8 cellular contexts compared by ENCODE assay signal in the genomic region with DNA sequence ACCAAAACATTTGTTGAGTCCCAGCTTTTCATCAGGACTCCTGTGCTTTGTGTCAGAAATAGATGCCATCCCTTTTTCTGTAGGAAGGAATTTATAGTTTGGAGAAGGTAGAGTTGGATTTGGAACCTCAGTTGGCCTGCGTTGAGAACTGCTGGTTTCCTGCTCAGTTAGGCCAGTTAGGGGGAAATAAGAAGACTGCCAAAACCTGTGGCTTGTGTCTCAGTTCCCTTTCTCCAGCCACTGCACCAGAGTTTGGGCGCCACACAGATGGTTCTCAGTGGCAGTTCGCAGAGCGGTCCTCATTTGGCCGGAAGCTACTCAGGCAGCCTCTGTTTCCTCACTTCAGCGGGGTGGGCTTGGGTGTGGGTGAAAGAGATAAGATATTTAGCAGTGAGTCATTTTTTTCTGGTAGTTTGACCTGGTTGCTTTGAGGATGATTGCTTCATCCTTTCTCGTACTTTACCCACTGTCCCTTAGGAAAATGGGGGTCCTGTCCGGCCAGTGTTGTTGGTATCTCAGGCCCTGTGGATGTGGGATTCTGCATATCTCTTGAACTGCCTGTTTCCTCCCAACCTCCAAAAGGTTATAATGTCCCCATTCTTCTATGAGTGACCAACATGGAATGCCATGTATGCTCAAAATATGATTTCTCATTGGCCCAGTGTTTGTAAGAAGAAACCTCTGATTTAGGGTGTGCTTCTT. TPM values are rescaled to one million over a fixed set of nuclear protein-coding genes. Genes with fewer than 3 reads are reported as not detected.
DNase-seq lines count a peak whose midpoint lies in the region; ATAC-seq and TF ChIP-seq lines count a peak whose summit lies in the region.

No MANE protein-coding gene starts in this region.

- H3K36me3 ChIP-seq in adrenal gland (replicated peaks in 1 of 2) (no peaks in the 10 kb centered on the region), neutrophil (no peaks in the 10 kb centered on the region)

- no peak overlapping the region for H3K4me3 ChIP-seq in adrenal gland
- no peak overlapping the region for H3K4me3 ChIP-seq in neutrophil (ENCODE audit: low read depth in 1 of 2, low read length in 1 of 2)

- H3K9me3 ChIP-seq in adrenal gland (replicated peaks in 1 of 3) (no peaks in the 10 kb centered on the region), neutrophil (no peaks in the 10 kb centered on the region)

- DNase-seq in activated gamma-delta T cell treated with Interleukin-2 at 50 U/mL for 16 hours: peak; percentile 62
- DNase-seq in activated gamma-delta T cell (lab: John Stamatoyannopoulos, UW): no peak
- DNase-seq in NOMO-1 (lab: John Stamatoyannopoulos, UW; ENCODE audit: unreplicated experiment in 2 of 2): peak; percentile 90 to 93
- peak in 6 of 7 donors; percentile 35 to 63 (median 49) for DNase-seq in adrenal gland
- DNase-seq in HuH-7.5 (ENCODE audit: low spot score): no peak
- DNase-seq in NCI-H2196 (lab: John Stamatoyannopoulos, UW; ENCODE audit: unreplicated experiment): no peak

- intact Hi-C loops in adrenal gland (cut with DNase I): no loop called here

- H3K4me1 ChIP-seq in adrenal gland (replicated peaks in 1 of 2): peaks cover 15 to 48% of the 10 kb centered on the region in 2 donors
- peaks cover 39 to 49% of the 10 kb centered on the region in 2 experiments for H3K4me1 ChIP-seq in neutrophil (ENCODE audit: control insufficient read depth in 1 of 2, insufficient read depth in 1 of 2, low read depth in 1 of 2, low read length in 1 of 2)

- 60 to 67% (median 66%) methylated on average over 4 to 8 of the region's 8 CpGs for WGBS in adrenal gland, 4 donors

- no peak for TF ChIP-seq CTCF in adrenal gland (IDR thresholded peaks at IDR 0.05)
- TF ChIP-seq CTCF in neutrophil (IDR thresholded peaks at IDR 0.05): no peak

- peak; percentile 61 for ATAC-seq in HG02840 (IDR thresholded peaks at IDR 0.05; ENCODE audit: low FRiP score, unreplicated experiment)

- no peak for TF ChIP-seq POLR2A in adrenal gland (IDR thresholded peaks at IDR 0.05)

- H3K27me3 ChIP-seq in adrenal gland (no peaks in the 10 kb centered on the region), neutrophil (no peaks in the 10 kb centered on the region)

- H3K27ac ChIP-seq in adrenal gland: peak overlapping the region in 1 of 5 donors; percentile 42
- peak overlapping the region; percentile 68 for H3K27ac ChIP-seq in neutrophil

RNA-seq across cellular contexts. Expression of gene JARID2, which starts 53.7 kb away (rescaled TPM):
- total RNA-seq in adrenal gland: 10 to 100 TPM in 3 of 8 donors, 1 to 10 TPM in 5; 3.0 to 12.3 (median 8.4) TPM
- 1 to 10 TPM; 5.2 to 6.1 (median 5.3) TPM for polyA plus RNA-seq in adrenal gland

Comparison
In these comparisons a context has a peak if more than half of its experiments do, and no peak if none do; other contexts are left out.
1. DNase-seq: peak in activated gamma-delta T cell treated with Interleukin-2 at 50 U/mL for 16 hours (single experiment), NOMO-1 (2 of 2) and adrenal gland (6 of 7); none in activated gamma-delta T cell (single experiment), HuH-7.5 (single experiment) and NCI-H2196 (single experiment).